ENCODE assay signal across 8 cellular contexts in genomic region chr21:17679002-17679600, GRCh38.
DNase-seq lines count a peak whose midpoint lies in the region; ATAC-seq and TF ChIP-seq lines count a peak whose summit lies in the region.

No MANE protein-coding gene starts in this region.

- peaks cover 13% of the 10 kb centered on the region for H3K27me3 ChIP-seq in GM23248 (replicated peaks; ENCODE audit: insufficient read depth)
- H3K27me3 ChIP-seq in Panc1 (ENCODE audit: control insufficient read depth, insufficient read depth, low read length): no peaks in the 10 kb centered on the region
- H3K27me3 ChIP-seq in dorsolateral prefrontal cortex: no peaks in the 10 kb centered on the region

- H4K20me1 ChIP-seq in GM23248 (ENCODE audit: insufficient read depth): no peaks in the 10 kb centered on the region

- H3K9me3 ChIP-seq in GM23248 (ENCODE audit: low read depth) (no peaks in the 10 kb centered on the region), Panc1 (ENCODE audit: control insufficient read depth, insufficient read depth, low read depth, low read length) (no peaks in the 10 kb centered on the region)

- no peaks in the 10 kb centered on the region for H3F3A ChIP-seq in GM23248 (ENCODE audit: insufficient read depth)

- no TSS peak for BruUV-seq in Panc1 (replicated peaks; lab: Mats Ljungman, UMichigan)

- in situ Hi-C loops in GM23248 (cut with MboI): loop anchor here (5.0 kb wide), 1 partner anchor 223 kb away; no protein-coding TSS in a partner anchor
- in situ Hi-C loops in Panc1 (cut with HindIII; ENCODE audit: low pct_unique_long_range_greater_than_20kb, low sequenced_read_pairs): no loop called here

- POLR2A ChIA-PET in Panc1 (lab: Charles Lee): no interaction called here

- no peak overlapping the region for H3K27ac ChIP-seq in GM23248
- no peak overlapping the region for H3K27ac ChIP-seq in Panc1 (ENCODE audit: low read length)
- no peak overlapping the region for H3K27ac ChIP-seq in dorsolateral prefrontal cortex

- no peaks in the 10 kb centered on the region for H3K27me3 Mint-ChIP-seq in activated CD8-positive, alpha-beta memory T cell treated with anti-CD3 and anti-CD28 coated beads, Interleukin-2, amount 10 ng/mL, durations not matched to agents 7 days and 5 days
- no peaks in the 10 kb centered on the region for H3K27me3 Mint-ChIP-seq in memory B cell

- no peak overlapping the region for H3K9ac ChIP-seq in GM23248

- no peak overlapping the region for H3K27ac Mint-ChIP-seq in activated CD8-positive, alpha-beta memory T cell treated with anti-CD3 and anti-CD28 coated beads, Interleukin-2, amount 10 ng/mL, durations not matched to agents 7 days and 5 days
- H3K27ac Mint-ChIP-seq in memory B cell: no peak overlapping the region

- TF ChIP-seq CTCF in Panc1 (IDR thresholded peaks at IDR 0.05): peak; percentile 70; the same call in 1 of the 2 replicates
- TF ChIP-seq CTCF in dorsolateral prefrontal cortex (IDR thresholded peaks at IDR 0.05 in 54 of 56, conservative IDR thresholded peaks at IDR 0.05 in 2 of 56; ENCODE audit: low read depth in 1 of 56, partially characterized antibody in 56 of 56): peak; percentile 73 to 96 (median 90)

- no peak for DNase-seq in activated CD8-positive, alpha-beta memory T cell treated with anti-CD3 and anti-CD28 coated beads, Interleukin-2, amount 10 ng/mL, durations not matched to agents 7 days and 5 days
- DNase-seq in activated CD8-positive, alpha-beta memory T cell treated with anti-CD3 and anti-CD28 coated beads, Interleukin-2, amount 50 U/mL, for 4 hours: no peak
- DNase-seq in GM23248: peak; percentile 79
- peak; percentile 51 for DNase-seq in LHCN-M2 (ENCODE audit: low read depth)
- peak; percentile 45 for DNase-seq in Panc1 (ENCODE audit: low read depth, low spot score)
- no peak for DNase-seq in dorsolateral prefrontal cortex
- peak in 1 of 2 donors; percentile 38 for DNase-seq in memory B cell (ENCODE audit: low spot score in 2 of 2)
- DNase-seq in effector CD8-positive, alpha-beta T cell (lab: John Stamatoyannopoulos, UW): no peak

- H3K4me1 ChIP-seq in GM23248 (ENCODE audit: insufficient read depth) (no peaks in the 10 kb centered on the region), Panc1 (ENCODE audit: control insufficient read depth, insufficient read depth, low read length) (no peaks in the 10 kb centered on the region)

- H3K36me3 ChIP-seq in GM23248 (ENCODE audit: low read depth) (no peaks in the 10 kb centered on the region), Panc1 (ENCODE audit: control insufficient read depth, insufficient read depth, low read length) (no peaks in the 10 kb centered on the region)

- no peaks in the 10 kb centered on the region for H3K4me1 Mint-ChIP-seq in activated CD8-positive, alpha-beta memory T cell treated with anti-CD3 and anti-CD28 coated beads, Interleukin-2, amount 10 ng/mL, durations not matched to agents 7 days and 5 days
- no peaks in the 10 kb centered on the region for H3K4me1 Mint-ChIP-seq in memory B cell

- H3K4me3 Mint-ChIP-seq in activated CD8-positive, alpha-beta memory T cell treated with anti-CD3 and anti-CD28 coated beads, Interleukin-2, amount 10 ng/mL, durations not matched to agents 7 days and 5 days: no peak overlapping the region
- no peak overlapping the region for H3K4me3 Mint-ChIP-seq in memory B cell

- intact Hi-C loops in Panc1 (cut with micrococcal nuclease; ENCODE audit: unreplicated experiment): loop anchor here (1.0 to 5.0 kb wide), 2 partner anchors 224 to 248 kb away; no protein-coding TSS in a partner anchor
- intact Hi-C loops in dorsolateral prefrontal cortex (cut with DNase I): loop anchor here in 1 of 2 donors (10.0 kb wide), 1 partner anchor 146 kb away; no protein-coding TSS in a partner anchor

- H3K4me3 ChIP-seq in GM23248 (no peak overlapping the region), Panc1 (ENCODE audit: low read depth in 2 of 2, low read length in 2 of 2) (no peak overlapping the region), dorsolateral prefrontal cortex (no peak overlapping the region)

- peak; percentile 85 for ATAC-seq in activated CD8-positive, alpha-beta memory T cell treated with anti-CD3 and anti-CD28 coated beads, Interleukin-2, amount 10 ng/mL, durations not matched to agents 7 days and 5 days
- ATAC-seq in Panc1 (peak; percentile 85; the same call in 1 of the 2 replicates), memory B cell (ENCODE audit: low read depth) (peak; percentile 82)

- no peaks in the 10 kb centered on the region for H3K36me3 Mint-ChIP-seq in activated CD8-positive, alpha-beta memory T cell treated with anti-CD3 and anti-CD28 coated beads, Interleukin-2, amount 10 ng/mL, durations not matched to agents 7 days and 5 days
- no peaks in the 10 kb centered on the region for H3K36me3 Mint-ChIP-seq in memory B cell

- H3K79me2 ChIP-seq in GM23248 (ENCODE audit: insufficient read depth): no peaks in the 10 kb centered on the region

- H3K9me2 ChIP-seq in GM23248 (ENCODE audit: insufficient read depth): no peaks in the 10 kb centered on the region

- CTCF ChIA-PET in activated CD8-positive, alpha-beta memory T cell treated with anti-CD3 and anti-CD28 coated beads, Interleukin-2, amount 10 ng/mL, durations not matched to agents 7 days and 5 days (lab: Charles Lee): interaction anchor here (0.6 to 5.3 kb wide), 11 partner anchors 20 to 250 kb away, joined by 3 to 25 read pairs (median 4); no protein-coding TSS in a partner anchor
- CTCF ChIA-PET in Panc1 (lab: Charles Lee): no interaction called here

- H3K4me2 ChIP-seq in GM23248 (ENCODE audit: unreplicated experiment): no peak overlapping the region

- H3K9me3 Mint-ChIP-seq in activated CD8-positive, alpha-beta memory T cell treated with anti-CD3 and anti-CD28 coated beads, Interleukin-2, amount 10 ng/mL, durations not matched to agents 7 days and 5 days (ENCODE audit: low read depth): no peaks in the 10 kb centered on the region
- H3K9me3 Mint-ChIP-seq in memory B cell: no peaks in the 10 kb centered on the region

- H2AFZ ChIP-seq in GM23248: no peak overlapping the region

- 2 to 5% methylated on average over 1 of the region's 1 CpG for WGBS in GM23248 (ENCODE audit: low coverage in 1 of 2, low lambda C conversion rate in 2 of 2, missing lambda C conversion rate in 2 of 2), 2 experiments

Comparison
In these comparisons a context has a peak if more than half of its experiments do, and no peak if none do; other contexts are left out.
1. DNase-seq: peak in GM23248 (single experiment), LHCN-M2 (single experiment) and Panc1 (single experiment); none in activated CD8-positive, alpha-beta memory T cell treated with anti-CD3 and anti-CD28 coated beads, Interleukin-2, amount 10 ng/mL, durations not matched to agents 7 days and 5 days (single experiment), activated CD8-positive, alpha-beta memory T cell treated with anti-CD3 and anti-CD28 coated beads, Interleukin-2, amount 50 U/mL, for 4 hours (single experiment), dorsolateral prefrontal cortex (0 of 10) and effector CD8-positive, alpha-beta T cell (single experiment).
2. Peak in every context shown above with its lines, with median percentiles within 50 percentile points of each other: ATAC-seq.